Comparison of ENCODE assay signal across 9 cellular contexts in the genomic region with DNA sequence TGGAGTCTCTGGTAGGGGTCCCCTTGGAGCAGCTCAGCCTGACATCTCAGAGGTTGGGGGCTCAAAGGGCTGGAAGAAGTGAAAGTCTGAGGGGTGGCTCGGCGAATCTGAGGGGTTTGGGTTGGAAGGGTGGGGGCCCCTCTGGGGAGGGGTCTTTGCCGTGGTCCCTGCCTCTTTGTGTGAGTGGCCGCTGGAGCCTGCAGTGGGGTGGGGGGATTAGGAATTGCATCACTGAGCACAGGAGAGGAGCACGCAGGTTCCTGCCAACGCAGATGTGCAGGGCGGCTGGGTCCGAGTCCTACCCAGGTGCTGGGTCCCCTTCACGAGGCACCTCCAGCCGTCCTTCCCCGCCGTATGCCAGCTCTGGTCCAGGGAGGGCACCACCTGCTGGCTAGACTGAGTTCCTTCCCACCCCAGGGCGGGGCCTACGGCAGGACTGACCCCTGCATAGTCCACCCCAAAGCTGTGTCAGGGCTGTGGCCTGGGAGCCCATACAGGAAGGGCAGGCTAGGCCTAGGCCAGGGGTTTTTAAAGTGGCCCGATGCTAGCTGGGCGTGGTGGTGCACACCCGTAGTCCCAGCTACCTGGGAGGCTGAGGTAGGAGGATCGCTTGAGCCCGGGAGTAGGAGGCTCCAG. TPM values are rescaled to one million over a fixed set of nuclear protein-coding genes. Genes with fewer than 3 reads are reported as not detected.
A peak's percentile ranks its signal among the peaks of the same experiment; 100 is the strongest.
DNase-seq lines count a peak whose midpoint lies in the region; ATAC-seq, FAIRE-seq and TF ChIP-seq lines count a peak whose summit lies in the region.
"Had no signal": no experiment of that assay in that cellular context is flagged by ENCODE, and none has a peak within 500 bp of the region (broad histone marks: within the 10 kb centered on the region; RNA-seq: fewer than 3 reads in every experiment).

No MANE protein-coding gene starts in this region.

- FAIRE-seq in keratinocyte (lab: Jason Lieb, UNC): no peak

- H3K27ac ChIP-seq in keratinocyte (ENCODE audit: control insufficient read depth, insufficient read depth, low read length) (no peak overlapping the region), testis (no peak overlapping the region)

- H3K9me1 ChIP-seq in keratinocyte (ENCODE audit: control insufficient read depth, extremely low read depth, insufficient read depth, low read length): no peaks in the 10 kb centered on the region

- no peak overlapping the region for H2AFZ ChIP-seq in keratinocyte (ENCODE audit: control insufficient read depth, low read length)

- H3K9me3 ChIP-seq in keratinocyte (ENCODE audit: control insufficient read depth, low read depth, low read length) (no peaks in the 10 kb centered on the region), testis (no peaks in the 10 kb centered on the region)
- H3K9me3 ChIP-seq: HAP-1 had no signal

- H4K20me1 ChIP-seq in keratinocyte (ENCODE audit: control insufficient read depth, extremely low read depth, insufficient read depth, low read length): no peaks in the 10 kb centered on the region

- POLR2A ChIA-PET in activated CD4-positive, alpha-beta memory T cell treated with anti-CD3 and anti-CD28 coated beads for 36 hours (lab: Charles Lee): interaction anchor here (1.4 to 5.2 kb wide), 4 partner anchors 11 to 96 kb away, joined by 3 to 75 read pairs (median 28); partner anchors contain the start of genes ACBD4, FMNL1 and HEXIM1

- peak overlapping the region; percentile 100 for H3K27ac Mint-ChIP-seq in activated CD4-positive, alpha-beta memory T cell treated with anti-CD3 and anti-CD28 coated beads for 36 hours

- no peaks in the 10 kb centered on the region for H3K79me2 ChIP-seq in keratinocyte (ENCODE audit: control insufficient read depth, insufficient read depth, low read length)

- no peak for TF ChIP-seq POLR2A in testis (IDR thresholded peaks at IDR 0.05)

- H3K27me3 ChIP-seq in keratinocyte (ENCODE audit: control insufficient read depth, extremely low read depth, insufficient read depth, low read length): peaks cover 9% of the 10 kb centered on the region
- no peaks in the 10 kb centered on the region for H3K27me3 ChIP-seq in testis

- H3K36me3 ChIP-seq in keratinocyte (ENCODE audit: control insufficient read depth in 2 of 2, extremely low read depth in 1 of 2, insufficient read depth in 2 of 2, low read length in 2 of 2) (no peaks in the 10 kb centered on the region), testis (ENCODE audit: low read depth, missing control alignments) (no peaks in the 10 kb centered on the region)
- H3K36me3 ChIP-seq: HAP-1 had no signal

- H3K9me3 Mint-ChIP-seq in activated CD4-positive, alpha-beta memory T cell treated with anti-CD3 and anti-CD28 coated beads for 36 hours: no peaks in the 10 kb centered on the region

- WGBS in testis, 2 donors: 84 to 90% methylated on average over 6 to 19 of the region's 19 CpGs

- CTCF ChIA-PET in activated CD4-positive, alpha-beta memory T cell treated with anti-CD3 and anti-CD28 coated beads for 36 hours (lab: Charles Lee): interaction anchor here (0.6 to 12.6 kb wide), 14 partner anchors 9 to 153 kb away, joined by 3 to 488 read pairs (median 4); partner anchors contain the start of genes ACBD4, FMNL1, HEXIM1 and MAP3K14

- DNase-seq in AG09319 (ENCODE audit: extremely low read depth, low read depth): no peak
- DNase-seq in GM20000 (ENCODE audit: low spot score): no peak
- DNase-seq in activated CD4-positive, alpha-beta memory T cell treated with anti-CD3 and anti-CD28 coated beads for 36 hours: peak; percentile 60
- DNase-seq in keratinocyte (ENCODE audit: low read depth, low spot score): no peak
- DNase-seq in testis: no peak

- H3K9ac ChIP-seq in keratinocyte (ENCODE audit: control insufficient read depth, extremely low read depth, insufficient read depth, low read length): no peak overlapping the region

- H3K4me1 Mint-ChIP-seq in activated CD4-positive, alpha-beta memory T cell treated with anti-CD3 and anti-CD28 coated beads for 36 hours (ENCODE audit: low read depth): peaks cover 88% of the 10 kb centered on the region

- H3K4me3 ChIP-seq in keratinocyte (ENCODE audit: control insufficient read depth in 2 of 3, extremely low read depth in 1 of 3, insufficient read depth in 2 of 3, low read depth in 1 of 3, low read length in 3 of 3) (no peak overlapping the region), testis (no peak overlapping the region)
- H3K4me3 ChIP-seq: HAP-1 had no signal

- dilution Hi-C loops in keratinocyte (cut with MboI; ENCODE audit: extremely low pct_ligation_motif_present, low sequenced_read_pairs): no loop called here

- intact Hi-C loops in activated CD4-positive, alpha-beta memory T cell treated with anti-CD3 and anti-CD28 coated beads for 36 hours (cut with micrococcal nuclease): no loop called here
- intact Hi-C loops in testis (cut with DNase I; ENCODE audit: low total_unique reads): loop anchor here (10.0 kb wide), 1 partner anchor 153 kb away; no protein-coding TSS in a partner anchor

- H3K4me3 Mint-ChIP-seq in activated CD4-positive, alpha-beta memory T cell treated with anti-CD3 and anti-CD28 coated beads for 36 hours: peak overlapping the region; percentile 65

- H3K4me2 ChIP-seq in keratinocyte (ENCODE audit: control insufficient read depth, extremely low read depth, insufficient read depth, low read depth, low read length): no peak overlapping the region

- peak; percentile 16 for TF ChIP-seq CTCF in AG09319 (IDR thresholded peaks at IDR 0.05; ENCODE audit: low read depth, low read length)
- peak; percentile 31 for TF ChIP-seq CTCF in GM20000 (IDR thresholded peaks at IDR 0.05; ENCODE audit: extremely low read depth, missing control alignments)
- peak in 2 of 3 experiments; percentile 7 to 33 for TF ChIP-seq CTCF in keratinocyte (optimal IDR thresholded peaks at IDR 0.05 in 1 of 3, IDR thresholded peaks at IDR 0.05 in 1 of 3, conservative IDR thresholded peaks at IDR 0.05 in 1 of 3; ENCODE audit: extremely low read depth in 1 of 3, insufficient read depth in 2 of 3, low read length in 3 of 3)
- no peak for TF ChIP-seq CTCF in testis (IDR thresholded peaks at IDR 0.05)

- H3K4me1 ChIP-seq in keratinocyte (ENCODE audit: control insufficient read depth, extremely low read depth, insufficient read depth, low read length): peaks cover 23% of the 10 kb centered on the region
- H3K4me1 ChIP-seq in testis: peaks cover 7% of the 10 kb centered on the region
- H3K4me1 ChIP-seq: HAP-1 had no signal

- peaks cover 50% of the 10 kb centered on the region for H3K36me3 Mint-ChIP-seq in activated CD4-positive, alpha-beta memory T cell treated with anti-CD3 and anti-CD28 coated beads for 36 hours

- ATAC-seq in HG02623 (IDR thresholded peaks at IDR 0.05; ENCODE audit: unreplicated experiment): no peak
- no peak for ATAC-seq in activated CD4-positive, CD25-positive, alpha-beta regulatory T cell treated with anti-CD3 and anti-CD28 coated beads, Interleukin-2, amount 50 U/mL, for 24 hours
- ATAC-seq in GM19023 (IDR thresholded peaks at IDR 0.05; ENCODE audit: unreplicated experiment): no peak

- no peaks in the 10 kb centered on the region for H3K27me3 Mint-ChIP-seq in activated CD4-positive, alpha-beta memory T cell treated with anti-CD3 and anti-CD28 coated beads for 36 hours

RNA-seq across cellular contexts. Expression of gene FMNL1, which starts 9.9 kb away (rescaled TPM):
- total RNA-seq in activated CD4-positive, alpha-beta memory T cell treated with anti-CD3 and anti-CD28 coated beads for 36 hours: 100 to 1,000 TPM; 314 to 331 TPM
- polyA plus RNA-seq in keratinocyte (0.46 to 1.1 TPM (median 0.79 TPM) in 3 replicates), testis (ENCODE audit: insufficient read depth, low read depth, low replicate concordance) (13.9 TPM)
- polyA plus RNA-seq in keratinocyte (2011; ENCODE audit: low read depth): 3.1 TPM
- polyA plus RNA-seq in keratinocyte (2011; cell fraction: cytosol; rRNA removed): 0.66 and 1.1 TPM in 2 replicates
- 3.3 and 3.5 TPM in 2 replicates for polyA plus RNA-seq in keratinocyte (2011; cell fraction: nucleus; rRNA removed)
- 1.6 and 2.0 TPM in 2 replicates for polyA plus RNA-seq in keratinocyte (2012; ENCODE audit: low replicate concordance)
- polyA minus RNA-seq in keratinocyte: 0.29 to 2.5 TPM (median 0.36 TPM) in 3 replicates
- 2.3 TPM for polyA minus RNA-seq in keratinocyte (2011; cell fraction: cytosol; rRNA and poly(A)+ RNA removed)
- polyA minus RNA-seq in keratinocyte (2011; cell fraction: nucleus; rRNA and poly(A)+ RNA removed): 1.1 and 2.9 TPM in 2 replicates
- total RNA-seq in testis: 10 to 100 TPM; 11.1 to 15.8 TPM

RNA-seq across cellular contexts. Expression of gene SPATA32, which starts 30.3 kb away (rescaled TPM):
- total RNA-seq in activated CD4-positive, alpha-beta memory T cell treated with anti-CD3 and anti-CD28 coated beads for 36 hours: under 1 TPM in 1 of 2 experiments, not detected in 1; 0.12 TPM
- polyA plus RNA-seq in keratinocyte (0.05 TPM in 1 of 3 replicates, not detected in the others), testis (ENCODE audit: insufficient read depth, low read depth, low replicate concordance) (72.0 TPM)
- polyA plus RNA-seq in keratinocyte (2011; ENCODE audit: low read depth): not detected
- polyA plus RNA-seq in keratinocyte (2011; cell fraction: cytosol; rRNA removed): not detected in 2 replicates
- polyA plus RNA-seq in keratinocyte (2011; cell fraction: nucleus; rRNA removed): 0.07 TPM in 1 of 2 replicates, not detected in the other
- polyA plus RNA-seq in keratinocyte (2012; ENCODE audit: low replicate concordance): not detected in 2 replicates
- not detected in 3 replicates for polyA minus RNA-seq in keratinocyte
- not detected for polyA minus RNA-seq in keratinocyte (2011; cell fraction: cytosol; rRNA and poly(A)+ RNA removed)
- not detected in 2 replicates for polyA minus RNA-seq in keratinocyte (2011; cell fraction: nucleus; rRNA and poly(A)+ RNA removed)
- total RNA-seq in testis: 10 to 100 TPM; 15.5 to 47.4 TPM

Comparison
In these comparisons a context has a peak if more than half of its experiments do, and no peak if none do; other contexts are left out.
1. CTCF ChIP-seq: peak in AG09319 (single experiment), GM20000 (single experiment) and keratinocyte (2 of 3); none in testis (0 of 3).
2. RNA of gene FMNL1, which starts 9.9 kb away (total RNA-seq): 314 to 331 TPM in activated CD4-positive, alpha-beta memory T cell treated with anti-CD3 and anti-CD28 coated beads for 36 hours; 11.1 to 15.8 TPM in testis; every median in the first group is over 10 times any median in the second.
3. RNA of gene SPATA32, which starts 30.3 kb away (total RNA-seq): 15.5 to 47.4 TPM in testis; 0.12 TPM in activated CD4-positive, alpha-beta memory T cell treated with anti-CD3 and anti-CD28 coated beads for 36 hours; every median in the first group is over 10 times any median in the second.